In the genomic region with DNA sequence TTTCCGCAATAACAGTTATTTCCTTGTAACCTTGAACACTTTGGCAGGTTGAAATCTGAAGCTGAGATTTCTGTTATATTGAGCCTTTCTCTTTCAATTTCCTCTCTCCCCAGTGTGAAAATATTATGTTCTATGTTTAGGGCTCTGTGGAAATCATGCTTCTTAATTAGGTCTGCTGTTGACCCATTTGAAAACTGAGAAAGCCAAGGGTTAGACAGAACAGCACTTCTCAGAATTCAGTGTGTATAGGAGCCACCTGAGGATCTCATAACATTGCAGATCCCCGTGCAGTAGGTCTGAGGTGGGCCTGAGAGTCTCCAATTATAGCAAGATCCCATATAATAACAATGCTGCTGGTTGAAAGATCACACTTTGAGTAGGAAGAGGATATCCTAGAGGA, we compare ENCODE assay signal across 29 cellular contexts.
"Had no signal": no experiment of that assay in that cellular context is flagged by ENCODE, and none has a peak within 500 bp of the region (broad histone marks: within the 10 kb centered on the region; RNA-seq: fewer than 3 reads in every experiment).

No MANE protein-coding gene starts in this region.

- H3K4me3 ChIP-seq: ascending aorta, cardiac muscle cell had no signal

- DNase-seq: activated B cell treated with CpG ODN at 0.5 μM for 24 hours; activated CD4-positive, alpha-beta memory T cell treated with anti-CD3 and anti-CD28 coated beads, Interleukin-2, amount 10 ng/mL, durations not matched to agents 7 days and 5 days; activated CD4-positive, alpha-beta T cell treated with anti-CD3 and anti-CD28 coated beads for 1 hour; activated CD4-positive, alpha-beta T cell treated with anti-CD3 and anti-CD28 coated beads for 36 hours; activated CD4-positive, alpha-beta T cell treated with anti-CD3 and anti-CD28 coated beads for 48 hours; activated CD4-positive, alpha-beta T cell treated with anti-CD3 and anti-CD28 coated beads, Interleukin-2, amount 10 ng/mL, durations not matched to agents 7 days and 5 days; activated CD4-positive, alpha-beta T cell treated with anti-CD3 and anti-CD28 coated beads, Interleukin-2, amount 50 U/mL, for 48 hours; activated CD8-positive, alpha-beta memory T cell treated with anti-CD3 and anti-CD28 coated beads for 24 hours; activated CD8-positive, alpha-beta memory T cell treated with anti-CD3 and anti-CD28 coated beads, Interleukin-2, amount 10 ng/mL, durations not matched to agents 7 days and 5 days; activated CD8-positive, alpha-beta memory T cell treated with anti-CD3 and anti-CD28 coated beads, Interleukin-2, amount 50 U/mL, for 48 hours; activated CD8-positive, alpha-beta T cell treated with anti-CD3 and anti-CD28 coated beads, Interleukin-2, amount 10 ng/mL, durations not matched to agents 7 days and 5 days; activated effector memory CD4-positive, alpha-beta T cell treated with Interleukin-2 at 50 U/mL for 16 hours; activated gamma-delta T cell; activated naive CD4-positive, alpha-beta T cell treated with anti-CD3 and anti-CD28 coated beads, Interleukin-2, amount 10 ng/mL, durations not matched to agents 7 days and 5 days; activated naive CD4-positive, alpha-beta T cell treated with Interleukin-2 at 50 U/mL for 16 hours; activated naive CD8-positive, alpha-beta T cell treated with anti-CD3 and anti-CD28 coated beads, Interleukin-2, amount 10 ng/mL, durations not matched to agents 7 days and 5 days; activated naive CD8-positive, alpha-beta T cell treated with anti-CD3 and anti-CD28 coated beads, Interleukin-2, amount 50 U/mL, for 24 hours; activated T-cell treated with anti-CD3 and anti-CD28 coated beads, Interleukin-2, amount 50 U/mL, for 24 hours; activated T-cell treated with anti-CD3 and anti-CD28 coated beads, Interleukin-2, amount 50 U/mL, for 48 hours; amygdala; anterior cingulate cortex; central memory CD4-positive, alpha-beta T cell; T-helper 2 cell; T-helper 9 cell had no signal

- H3K9me3 ChIP-seq: ascending aorta had no signal

- H3K27ac ChIP-seq: ascending aorta, cardiac muscle cell, VCaP had no signal

- H3K27me3 ChIP-seq: ascending aorta, cardiac muscle cell had no signal

- H3K4me1 ChIP-seq: ascending aorta had no signal

- FAIRE-seq: bronchial epithelial cell had no signal

- ATAC-seq: activated CD4-positive, alpha-beta T cell treated with anti-CD3 and anti-CD28 coated beads for 36 hours; activated CD4-positive, CD25-positive, alpha-beta regulatory T cell treated with anti-CD3 and anti-CD28 coated beads, Interleukin-2, amount 50 U/mL, for 24 hours; activated CD8-positive, alpha-beta memory T cell treated with anti-CD3 and anti-CD28 coated beads, Interleukin-2, amount 10 ng/mL, durations not matched to agents 7 days and 5 days; activated CD8-positive, alpha-beta T cell treated with anti-CD3 and anti-CD28 coated beads, Interleukin-2, amount 10 ng/mL, durations not matched to agents 7 days and 5 days; activated naive CD8-positive, alpha-beta T cell treated with anti-CD3 and anti-CD28 coated beads, Interleukin-2, amount 50 U/mL, for 24 hours had no signal

- H3K36me3 ChIP-seq: ascending aorta, cardiac muscle cell had no signal
